Comparison of ENCODE assay signal across 11 cellular contexts in genomic region chr1:107877092-107877491, GRCh38.
DNase-seq lines count a peak whose midpoint lies in the region; ATAC-seq and TF ChIP-seq lines count a peak whose summit lies in the region.
"Had no signal": no experiment of that assay in that cellular context is flagged by ENCODE, and none has a peak within 500 bp of the region (broad histone marks: within the 10 kb centered on the region; RNA-seq: fewer than 3 reads in every experiment).

No MANE protein-coding gene starts in this region.

- H3K27ac ChIP-seq in SK-N-MC (peak overlapping the region; percentile 45; the same call in 1 of the 2 replicates), left lung (peak overlapping the region in 1 of 2 donors; percentile 26)
- H3K27ac ChIP-seq in CD8-positive, alpha-beta memory T cell (ENCODE audit: low read depth, low read length), result no peak overlapping the region

- H3K36me3 ChIP-seq in SK-N-MC (ENCODE audit: insufficient read depth, low read length), result no peaks in the 10 kb centered on the region
- H3K36me3 ChIP-seq in left lung, result no peaks in the 10 kb centered on the region
- no peaks in the 10 kb centered on the region for H3K36me3 ChIP-seq in CD8-positive, alpha-beta memory T cell (ENCODE audit: insufficient read depth, low read length)

- H3K27ac Mint-ChIP-seq in CD8-positive, alpha-beta memory T cell, result no peak overlapping the region
- H3K27ac Mint-ChIP-seq in osteocyte (ENCODE audit: unreplicated experiment), result no peak overlapping the region

- CTCF ChIA-PET in CD8-positive, alpha-beta memory T cell (lab: Charles Lee), result interaction anchor here (0.9 kb wide), 1 partner anchor 248 kb away, joined by 4 read pairs; no protein-coding TSS in a partner anchor

- H3K4me3 ChIP-seq in SK-N-MC (peak overlapping the region; percentile 42), left lung (no peak overlapping the region)
- no peak overlapping the region for H3K4me3 ChIP-seq in CD8-positive, alpha-beta memory T cell (ENCODE audit: low read length)

- intact Hi-C loops in left lung (cut with DNase I), result no loop called here

- H3K9ac ChIP-seq in SK-N-MC (ENCODE audit: insufficient read length), result no peak overlapping the region

- H3K4me1 ChIP-seq in left lung, result peaks cover 19 to 54% of the 10 kb centered on the region in 2 donors
- H3K4me1 ChIP-seq in CD8-positive, alpha-beta memory T cell (ENCODE audit: insufficient read depth, low read length), result no peaks in the 10 kb centered on the region

- H3K9me3 ChIP-seq in SK-N-MC (ENCODE audit: low read depth, low read length) (no peaks in the 10 kb centered on the region), left lung (no peaks in the 10 kb centered on the region)
- H3K9me3 ChIP-seq in CD8-positive, alpha-beta memory T cell (ENCODE audit: low read length), result no peaks in the 10 kb centered on the region

- peak overlapping the region in 1 of 7 donors; percentile 6 for H3K4me3 Mint-ChIP-seq in CD8-positive, alpha-beta memory T cell
- no peak overlapping the region for H3K4me3 Mint-ChIP-seq in osteocyte (ENCODE audit: unreplicated experiment)
- H3K4me3 Mint-ChIP-seq: brain had no signal

- H3K4me1 Mint-ChIP-seq in CD8-positive, alpha-beta memory T cell, result peaks cover 28 to 45% (median 33%) of the 10 kb centered on the region in 3 donors
- H3K4me1 Mint-ChIP-seq in osteocyte (ENCODE audit: unreplicated experiment), result no peaks in the 10 kb centered on the region

- H3K27me3 Mint-ChIP-seq in CD8-positive, alpha-beta memory T cell, result no peaks in the 10 kb centered on the region
- H3K27me3 Mint-ChIP-seq in osteocyte (ENCODE audit: unreplicated experiment), result peaks cover 8% of the 10 kb centered on the region
- H3K27me3 Mint-ChIP-seq: brain had no signal

- TF ChIP-seq CTCF in left lung (IDR thresholded peaks at IDR 0.05) (no peak), GM13977 (IDR thresholded peaks at IDR 0.05; ENCODE audit: extremely low read depth, insufficient read depth, missing control alignments) (no peak), osteocyte (IDR thresholded peaks at IDR 0.05) (no peak)

- DNase-seq in CD1c-positive myeloid dendritic cell (ENCODE audit: extremely low spot score), result peak; percentile 72
- peak; percentile 33 for DNase-seq in HT1080 (ENCODE audit: low read depth)
- DNase-seq in SK-N-MC (ENCODE audit: low read depth, low spot score), result peak; percentile 87
- DNase-seq in left lung, result no peak
- no peak for DNase-seq in NCI-H1694 (lab: John Stamatoyannopoulos, UW)
- no peak for DNase-seq in CD8-positive, alpha-beta memory T cell
- DNase-seq in GM13977 (ENCODE audit: low spot score), result no peak
- no peak for DNase-seq in osteocyte (ENCODE audit: extremely low spot score, unreplicated experiment)
- DNase-seq: NCI-H146; stimulated activated CD4-positive, alpha-beta T cell treated with anti-CD3 and anti-CD28 coated beads, Interleukin-15, amount 100 ng/mL, for 24 hours had no signal

- H3K9me3 Mint-ChIP-seq in CD8-positive, alpha-beta memory T cell, result peaks cover 4 to 14% (median 12%) of the 10 kb centered on the region in 5 donors
- H3K9me3 Mint-ChIP-seq in osteocyte (ENCODE audit: unreplicated experiment), result no peaks in the 10 kb centered on the region

- peak; percentile 85 for ATAC-seq in left lung

- POLR2A ChIA-PET in CD8-positive, alpha-beta memory T cell (lab: Charles Lee), result no interaction called here

- in situ Hi-C loops in GM13977 (cut with MboI; ENCODE audit: low pct_unique_long_range_greater_than_20kb, low sequenced_read_pairs, unreplicated experiment), result no loop called here

- no peaks in the 10 kb centered on the region for H3K27me3 ChIP-seq in left lung
- no peaks in the 10 kb centered on the region for H3K27me3 ChIP-seq in CD8-positive, alpha-beta memory T cell (ENCODE audit: insufficient read depth, low read length, poor library complexity, severe bottlenecking)

- H3K36me3 Mint-ChIP-seq in CD8-positive, alpha-beta memory T cell, result peaks cover 2 to 24% (median 6%) of the 10 kb centered on the region in 3 donors
- H3K36me3 Mint-ChIP-seq in osteocyte (ENCODE audit: unreplicated experiment), result no peaks in the 10 kb centered on the region
- H3K36me3 Mint-ChIP-seq: brain had no signal

Comparison
In these comparisons a context has a peak if more than half of its experiments do, and no peak if none do; other contexts are left out.
1. DNase-seq: peak in CD1c-positive myeloid dendritic cell (single experiment), HT1080 (single experiment) and SK-N-MC (single experiment); none in left lung (0 of 2), NCI-H1694 (single experiment), CD8-positive, alpha-beta memory T cell (0 of 5), GM13977 (single experiment) and osteocyte (single experiment).